ENCODE assay signal across 28 cellular contexts in genomic region chr2:99845291-99845690, GRCh38.
"Had no signal": no experiment of that assay in that cellular context is flagged by ENCODE, and none has a peak within 500 bp of the region (broad histone marks: within the 10 kb centered on the region; RNA-seq: fewer than 3 reads in every experiment).

No MANE protein-coding gene starts in this region.

- H3K27ac Mint-ChIP-seq: activated CD4-positive, alpha-beta memory T cell treated with anti-CD3 and anti-CD28 coated beads for 36 hours; activated naive CD4-positive, alpha-beta T cell treated with anti-CD3 and anti-CD28 coated beads for 36 hours; activated naive CD4-positive, alpha-beta T cell treated with anti-CD3 and anti-CD28 coated beads, Interleukin-2, amount 50 U/mL, for 72 hours; activated T-helper 1 cell treated with anti-CD3 and anti-CD28 coated beads, Interleukin-12 subunit alpha, Interleukin-12 subunit beta, Interleukin-2, Interleukin-4 antibody, amounts not matched to agents 30 ng/mL and 10 ng/mL and 1 ng/mL, durations not matched to agents 14 hours and 24 hours and 36 hours had no signal

- H3K9me3 ChIP-seq: adrenal gland, SJSA1 had no signal

- H3K9me3 Mint-ChIP-seq: activated CD4-positive, alpha-beta memory T cell treated with anti-CD3 and anti-CD28 coated beads for 36 hours; activated naive CD4-positive, alpha-beta T cell treated with anti-CD3 and anti-CD28 coated beads for 36 hours; activated naive CD4-positive, alpha-beta T cell treated with anti-CD3 and anti-CD28 coated beads, Interleukin-2, amount 50 U/mL, for 72 hours; activated T-cell treated with anti-CD3 and anti-CD28 coated beads, Interleukin-2, amount 50 U/mL, for 4 hours; activated T-helper 1 cell treated with anti-CD3 and anti-CD28 coated beads, Interleukin-12 subunit alpha, Interleukin-12 subunit beta, Interleukin-2, Interleukin-4 antibody, amounts not matched to agents 30 ng/mL and 10 ng/mL and 1 ng/mL, durations not matched to agents 14 hours and 24 hours and 36 hours had no signal

- H3K4me3 ChIP-seq: adrenal gland, K562, SJSA1 had no signal

- H3K36me3 Mint-ChIP-seq: activated CD4-positive, alpha-beta memory T cell treated with anti-CD3 and anti-CD28 coated beads for 36 hours; activated naive CD4-positive, alpha-beta T cell treated with anti-CD3 and anti-CD28 coated beads, Interleukin-2, amount 50 U/mL, for 72 hours had no signal

- H3K27me3 ChIP-seq: adrenal gland, SJSA1 had no signal

- H3K36me3 ChIP-seq: adrenal gland, SJSA1 had no signal

- H3K4me3 Mint-ChIP-seq: activated CD4-positive, alpha-beta memory T cell treated with anti-CD3 and anti-CD28 coated beads for 36 hours; activated naive CD4-positive, alpha-beta T cell treated with anti-CD3 and anti-CD28 coated beads for 36 hours; activated T-cell treated with anti-CD3 and anti-CD28 coated beads, Interleukin-2, amount 50 U/mL, for 4 hours; activated T-helper 1 cell treated with anti-CD3 and anti-CD28 coated beads, Interleukin-12 subunit alpha, Interleukin-12 subunit beta, Interleukin-2, Interleukin-4 antibody, amounts not matched to agents 30 ng/mL and 10 ng/mL and 1 ng/mL, durations not matched to agents 14 hours and 24 hours and 36 hours; brain had no signal

- H3K27ac ChIP-seq: adrenal gland, SJSA1 had no signal

- FAIRE-seq: K562 had no signal

- ATAC-seq: activated CD4-positive, CD25-positive, alpha-beta regulatory T cell treated with anti-CD3 and anti-CD28 coated beads, Interleukin-2, amount 50 U/mL, for 24 hours; activated naive CD4-positive, alpha-beta T cell treated with anti-CD3 and anti-CD28 coated beads, Interleukin-2, amount 50 U/mL, for 72 hours; activated T-cell treated with anti-CD3 and anti-CD28 coated beads, Interleukin-2, amount 50 U/mL, for 4 hours; K562; Panc1 had no signal

- H3K4me1 ChIP-seq: adrenal gland, SJSA1 had no signal

- DNase-seq: activated CD4-positive, alpha-beta memory T cell treated with anti-CD3 and anti-CD28 coated beads for 36 hours; activated CD4-positive, alpha-beta T cell treated with anti-CD3 and anti-CD28 coated beads for 4 hours; activated CD4-positive, alpha-beta T cell treated with anti-CD3 and anti-CD28 coated beads, Interleukin-2, amount 50 U/mL, for 1 hour; activated CD8-positive, alpha-beta memory T cell treated with anti-CD3 and anti-CD28 coated beads, Interleukin-2, amount 50 U/mL, for 4 hours; activated gamma-delta T cell treated with Interleukin-2 at 50 U/mL for 16 hours; activated naive CD4-positive, alpha-beta T cell treated with anti-CD3 and anti-CD28 coated beads for 36 hours; activated T-cell treated with anti-CD3 and anti-CD28 coated beads for 4 hours; activated T-cell treated with anti-CD3 and anti-CD28 coated beads, Interleukin-2, amount 50 U/mL, for 4 hours; adrenal gland; central memory CD4-positive, alpha-beta T cell; NCI-H1092 treated with DMSO at 0.1 percent for 48 hours; NCI-H187 treated with DMSO at 0.1 percent for 48 hours; NCI-H2081; NCI-H345; NCI-H524 treated with DMSO at 0.1 percent for 48 hours; RPMI8226; SHP77 treated with DMSO at 0.1 percent for 48 hours; SW 1271; T-helper 1 cell; T-helper 2 cell; T-helper 9 cell had no signal
